In genomic region chr19:3474015-3474414, GRCh38 we compare ENCODE assay signal across 1 cellular context.
TF ChIP-seq lines count a peak whose summit lies in the region.

No MANE protein-coding gene starts in this region.

TF ChIP-seq in A549, 52 proteins besides CTCF, POLR2A, EP300 and RAD21 (continued from another document):
- TF ChIP-seq ATOH8 (CRISPR knock-in tag; IDR thresholded peaks at IDR 0.05; ENCODE audit: low read depth) (no peak), CHD2 (IDR thresholded peaks at IDR 0.05; ENCODE audit: low read length, partially characterized antibody) (no peak), USF2 (IDR thresholded peaks at IDR 0.05) (peak; percentile 45; the same call in 1 of the 2 replicates)
TF ChIP-seq in A549: peak in this region for 1.
